30 cellular contexts compared by ENCODE assay signal in the genomic region with DNA sequence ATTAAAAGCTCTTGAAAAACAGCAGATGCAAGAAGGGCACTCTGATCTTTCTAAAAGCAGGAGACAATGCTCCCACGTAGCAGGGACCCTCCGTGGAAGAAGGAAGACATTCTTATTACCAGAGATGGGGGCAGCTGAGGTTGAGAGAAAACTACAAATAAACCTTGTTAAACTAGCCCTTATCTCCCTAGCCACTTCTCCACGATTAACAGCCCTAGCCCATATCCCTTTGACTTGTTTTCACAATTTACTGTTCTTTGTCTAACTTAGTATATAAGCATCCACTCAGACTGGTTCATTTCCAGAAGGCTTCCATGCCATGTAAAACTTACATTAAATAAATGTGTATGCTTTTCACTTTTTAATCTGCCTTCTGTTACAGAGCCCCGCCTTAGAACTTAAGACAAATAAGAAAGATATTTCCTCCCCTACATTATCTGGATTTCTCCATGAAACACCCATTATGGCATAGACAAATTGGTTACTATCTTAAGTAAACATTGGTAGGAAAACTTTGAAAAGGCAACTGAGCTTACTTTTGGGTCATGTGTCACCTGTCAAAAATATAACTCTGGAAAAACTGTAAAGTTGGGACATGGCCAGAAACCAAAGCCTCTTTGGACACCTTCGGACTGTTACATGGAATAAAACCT. TPM values are rescaled to one million over a fixed set of nuclear protein-coding genes. Genes with fewer than 3 reads are reported as not detected.
"Had no signal": no experiment of that assay in that cellular context is flagged by ENCODE, and none has a peak within 500 bp of the region (broad histone marks: within the 10 kb centered on the region; RNA-seq: fewer than 3 reads in every experiment).

No MANE protein-coding gene starts in this region.

- H3K4me3 ChIP-seq: cardiac muscle cell, esophagus squamous epithelium, gastroesophageal sphincter, heart right ventricle, lower lobe of right lung, neural progenitor cell, prostate gland, spleen, tibial nerve had no signal

- ATAC-seq: activated CD4-positive, alpha-beta T cell treated with anti-CD3 and anti-CD28 coated beads for 36 hours; activated T-helper 17 cell treated with anti-CD3 and anti-CD28 coated beads, Interleukin-2, amount 50 U/mL, for 72 hours; gastroesophageal sphincter; heart right ventricle; lower lobe of right lung; naive thymus-derived CD8-positive, alpha-beta T cell; SK-N-SH treated with all-trans-retinoic acid at 6 μM for 48 hours; T-cell had no signal

- H3K9me3 ChIP-seq: esophagus squamous epithelium, gastroesophageal sphincter, heart right ventricle, lower lobe of right lung, prostate gland, spleen, tibial nerve had no signal

- H3K36me3 Mint-ChIP-seq: activated naive CD8-positive, alpha-beta T cell; naive thymus-derived CD8-positive, alpha-beta T cell; neural progenitor cell; T-cell had no signal

- H3K27me3 Mint-ChIP-seq: activated CD4-positive, alpha-beta T cell treated with anti-CD3 and anti-CD28 coated beads for 36 hours; activated T-cell treated with anti-CD3 and anti-CD28 coated beads, Interleukin-2, amount 50 U/mL, for 24 hours had no signal

- H3K36me3 ChIP-seq: cardiac muscle cell, esophagus squamous epithelium, gastroesophageal sphincter, heart right ventricle, lower lobe of right lung, neural progenitor cell, prostate gland, spleen, tibial nerve had no signal

- H3K4me1 ChIP-seq: gastroesophageal sphincter, prostate gland had no signal

- H3K27me3 ChIP-seq: cardiac muscle cell, gastroesophageal sphincter, heart right ventricle, neural progenitor cell, spleen, tibial nerve had no signal

- H3K27ac Mint-ChIP-seq: activated B cell treated with CpG ODN at 0.5 μM for 24 hours; activated CD4-positive, alpha-beta T cell treated with anti-CD3 and anti-CD28 coated beads for 36 hours; activated naive CD8-positive, alpha-beta T cell; activated T-cell treated with anti-CD3 and anti-CD28 coated beads, Interleukin-2, amount 50 U/mL, for 24 hours; activated T-helper 17 cell treated with anti-CD3 and anti-CD28 coated beads, Interleukin-2, amount 50 U/mL, for 72 hours; neural progenitor cell; T-cell had no signal

- FAIRE-seq: kidney, urothelium cell line had no signal

- H3K4me3 Mint-ChIP-seq: activated B cell treated with CpG ODN at 0.5 μM for 24 hours; activated CD4-positive, alpha-beta T cell treated with anti-CD3 and anti-CD28 coated beads for 36 hours; activated naive CD8-positive, alpha-beta T cell; activated T-cell treated with anti-CD3 and anti-CD28 coated beads, Interleukin-2, amount 50 U/mL, for 24 hours; activated T-helper 17 cell treated with anti-CD3 and anti-CD28 coated beads, Interleukin-2, amount 50 U/mL, for 72 hours; naive thymus-derived CD8-positive, alpha-beta T cell; neural progenitor cell; T-cell had no signal

- H3K9me3 Mint-ChIP-seq: activated B cell treated with CpG ODN at 0.5 μM for 24 hours; activated T-cell treated with anti-CD3 and anti-CD28 coated beads, Interleukin-2, amount 50 U/mL, for 24 hours; activated T-helper 17 cell treated with anti-CD3 and anti-CD28 coated beads, Interleukin-2, amount 50 U/mL, for 72 hours; naive thymus-derived CD8-positive, alpha-beta T cell; neural progenitor cell; T-cell had no signal

- DNase-seq: activated B cell treated with CpG ODN at 0.5 μM for 24 hours; activated CD4-positive, alpha-beta T cell treated with anti-CD3 and anti-CD28 coated beads for 36 hours; activated CD4-positive, alpha-beta T cell treated with anti-CD3 and anti-CD28 coated beads, Interleukin-2, amount 50 U/mL, for 4 hours; activated CD8-positive, alpha-beta memory T cell treated with anti-CD3 and anti-CD28 coated beads for 24 hours; activated CD8-positive, alpha-beta memory T cell treated with anti-CD3 and anti-CD28 coated beads, Interleukin-2, amount 50 U/mL, for 4 hours; activated T-cell treated with anti-CD3 and anti-CD28 coated beads, Interleukin-2, amount 50 U/mL, for 24 hours; effector memory CD4-positive, alpha-beta T cell; esophagus squamous epithelium; heart right ventricle; kidney; lower lobe of right lung; mesendoderm; naive thymus-derived CD8-positive, alpha-beta T cell; spleen; stimulated activated CD4-positive, alpha-beta T cell treated with anti-CD3 and anti-CD28 coated beads, Interleukin-4, amount 100 ng/mL, for 24 hours; stimulated activated naive CD4-positive, alpha-beta T cell treated with Interleukin-2 at 50 U/mL for 16 hours; substantia nigra; T-cell had no signal

- H3K4me1 Mint-ChIP-seq: activated CD4-positive, alpha-beta T cell treated with anti-CD3 and anti-CD28 coated beads for 36 hours; activated T-helper 17 cell treated with anti-CD3 and anti-CD28 coated beads, Interleukin-2, amount 50 U/mL, for 72 hours; T-cell had no signal

RNA-seq across cellular contexts. Expression of a gene that starts 4.8 kb away (rescaled TPM):
- total RNA-seq: activated B cell treated with CpG ODN at 0.5 μM for 24 hours; activated CD4-positive, alpha-beta T cell treated with anti-CD3 and anti-CD28 coated beads for 36 hours had no signal

RNA-seq across cellular contexts. Expression of a gene that starts 26.4 kb away (rescaled TPM):
- total RNA-seq: cardiac muscle cell had no signal

RNA-seq across cellular contexts. Expression of a gene that starts 39.2 kb away (rescaled TPM):
- total RNA-seq: activated B cell treated with CpG ODN at 0.5 μM for 24 hours; activated CD4-positive, alpha-beta T cell treated with anti-CD3 and anti-CD28 coated beads for 36 hours; activated T-helper 17 cell treated with anti-CD3 and anti-CD28 coated beads, Interleukin-2, amount 50 U/mL, for 72 hours; cardiac muscle cell; cerebellum; esophagus squamous epithelium; gastroesophageal sphincter; heart right ventricle; kidney; left lobe of liver; lower lobe of right lung; naive thymus-derived CD8-positive, alpha-beta T cell; omental fat pad; prostate gland; spleen; T-cell; tibial nerve had no signal
